ENCODE assay signal across 26 cellular contexts in genomic region chrX:74451450-74452198, GRCh38. TPM values are rescaled to one million over a fixed set of nuclear protein-coding genes. Genes with fewer than 3 reads are reported as not detected.
DNase-seq lines count a peak whose midpoint lies in the region; ATAC-seq, FAIRE-seq and TF ChIP-seq lines count a peak whose summit lies in the region.
"Had no signal": no experiment of that assay in that cellular context is flagged by ENCODE, and none has a peak within 500 bp of the region (broad histone marks: within the 10 kb centered on the region; RNA-seq: fewer than 3 reads in every experiment).

No MANE protein-coding gene starts in this region.

- 73% methylated on average over 5 of the region's 5 CpGs for WGBS in A549 (ENCODE audit: missing lambda C conversion rate)
- WGBS in mesenchymal stem cell = 84% methylated on average over 4 of the region's 5 CpGs

- no peak for TF ChIP-seq RAD21 in A549 (conservative IDR thresholded peaks at IDR 0.05 in 1 of 2, IDR thresholded peaks at IDR 0.05 in 1 of 2)

- H3K4me3 ChIP-seq in A549 (no peak overlapping the region), mesenchymal stem cell (ENCODE audit: insufficient read depth in 1 of 2, low read depth in 1 of 2, low read length in 2 of 2) (no peak overlapping the region), WERI-Rb-1 (ENCODE audit: low read depth, low read length) (no peak overlapping the region)
- no peak overlapping the region for H3K4me3 ChIP-seq in BLaER1 treated with 17β-estradiol and CSF1 and Interleukin-3, amounts not matched to agents 10 nM and 100 nM
- H3K4me3 ChIP-seq: esophagus muscularis mucosa, gastroesophageal sphincter, GM12878, GM23338, stomach had no signal

- peak; percentile 92 for FAIRE-seq in A549 (lab: Jason Lieb, UNC)
- FAIRE-seq: GM12878, GM19239 had no signal

- H2BK15ac ChIP-seq in mesenchymal stem cell (ENCODE audit: low read depth, poor library complexity, severe bottlenecking) = no peak overlapping the region

- DNase-seq in A549 (ENCODE audit: low read depth in 1 of 2, low spot score in 1 of 2) (no peak), mesenchymal stem cell (no peak), WERI-Rb-1 (no peak), NCI-H1417 treated with DMSO at 0.1 percent for 48 hours (lab: John Stamatoyannopoulos, UW) (no peak), NCI-H2107 (lab: John Stamatoyannopoulos, UW) (no peak)
- DNase-seq in activated naive CD8-positive, alpha-beta T cell treated with anti-CD3 and anti-CD28 coated beads for 36 hours = no peak
- DNase-seq: central memory CD4-positive, alpha-beta T cell; DMS79; effector memory CD4-positive, alpha-beta T cell; Karpas-422; mesendoderm; naive thymus-derived CD8-positive, alpha-beta T cell; NCI-H187 treated with DMSO at 0.1 percent for 48 hours; NCI-H345; NCI-H82; SHP77 treated with DMSO at 0.1 percent for 48 hours; stomach; T-helper 1 cell had no signal

- no peak overlapping the region for H2BK12ac ChIP-seq in mesenchymal stem cell (ENCODE audit: low read length in 2 of 2)

- peak overlapping the region in 4 of 11 experiments; percentile 11 to 40 (median 36); a peak in 4 of 22 replicates for H3K9ac ChIP-seq in BLaER1 treated with 17β-estradiol and CSF1 and Interleukin-3, amounts not matched to agents 10 nM and 100 nM
- no peak overlapping the region for H3K9ac ChIP-seq in mesenchymal stem cell (ENCODE audit: low read length)
- H3K9ac ChIP-seq: parathyroid adenoma had no signal

- no peak for TF ChIP-seq POLR2A in A549 (IDR thresholded peaks at IDR 0.05; ENCODE audit: low read length)

- H3K9me3 ChIP-seq in A549 (no peaks in the 10 kb centered on the region), mesenchymal stem cell (ENCODE audit: control insufficient read depth, low read length) (no peaks in the 10 kb centered on the region), WERI-Rb-1 (ENCODE audit: severe bottlenecking) (no peaks in the 10 kb centered on the region)
- no peaks in the 10 kb centered on the region for H3K9me3 ChIP-seq in BLaER1 treated with 17β-estradiol and CSF1 and Interleukin-3, amounts not matched to agents 10 nM and 100 nM (replicated peaks in 1 of 11)
- H3K9me3 ChIP-seq: esophagus muscularis mucosa, gastroesophageal sphincter, stomach had no signal

- peaks cover 34% of the 10 kb centered on the region for H3K4me1 ChIP-seq in A549
- H3K4me1 ChIP-seq in BLaER1 treated with 17β-estradiol and CSF1 and Interleukin-3, amounts not matched to agents 10 nM and 100 nM = peaks cover 0 to 29% (median 20%) of the 10 kb centered on the region in 10 experiments; a peak in 16 of 20 replicates
- H3K4me1 ChIP-seq in mesenchymal stem cell (ENCODE audit: control insufficient read depth, insufficient read depth, low read depth, low read length) = peaks cover 4% of the 10 kb centered on the region
- H3K4me1 ChIP-seq: gastroesophageal sphincter, parathyroid adenoma had no signal

- peak overlapping the region; percentile 56 to 87 for H3K27ac ChIP-seq in A549
- peak overlapping the region in 8 of 11 experiments; percentile 18 to 72 (median 58); a peak in 14 of 22 replicates for H3K27ac ChIP-seq in BLaER1 treated with 17β-estradiol and CSF1 and Interleukin-3, amounts not matched to agents 10 nM and 100 nM
- peak overlapping the region; percentile 56 for H3K27ac ChIP-seq in mesenchymal stem cell (ENCODE audit: low read length, poor library complexity, severe bottlenecking)
- no peak overlapping the region for H3K27ac ChIP-seq in WERI-Rb-1
- H3K27ac ChIP-seq: gastroesophageal sphincter, parathyroid adenoma had no signal

- CTCF ChIA-PET in A549 (lab: Yijun Ruan, JAX) = interaction anchor here (1.5 kb wide), 1 partner anchor 19 kb away, joined by 3 read pairs; no protein-coding TSS in a partner anchor

- POLR2A ChIA-PET in A549 (lab: Yijun Ruan, JAX) = interaction anchor here (2.2 kb wide), 1 partner anchor 31 kb away, joined by 10 read pairs; the partner anchor contains the start of gene SLC16A2

- no peaks in the 10 kb centered on the region for H3K36me3 ChIP-seq in BLaER1 treated with 17β-estradiol and CSF1 and Interleukin-3, amounts not matched to agents 10 nM and 100 nM
- H3K36me3 ChIP-seq in mesenchymal stem cell (ENCODE audit: control insufficient read depth in 1 of 2, insufficient read depth in 2 of 2, low read depth in 1 of 2, low read length in 2 of 2) (no peaks in the 10 kb centered on the region), WERI-Rb-1 (no peaks in the 10 kb centered on the region)
- H3K36me3 ChIP-seq: esophagus muscularis mucosa, gastroesophageal sphincter, stomach had no signal

- H2AK5ac ChIP-seq in mesenchymal stem cell (ENCODE audit: low read length, severe bottlenecking) = no peak overlapping the region

- no peaks in the 10 kb centered on the region for H4K20me1 ChIP-seq in BLaER1 treated with 17β-estradiol and CSF1 and Interleukin-3, amounts not matched to agents 10 nM and 100 nM

- H3K18ac ChIP-seq in mesenchymal stem cell (ENCODE audit: low read depth in 1 of 2, low read length in 2 of 2) = no peak overlapping the region

- H4K91ac ChIP-seq in mesenchymal stem cell (ENCODE audit: low read length) = no peak overlapping the region

- H3K4me3 Mint-ChIP-seq in activated naive CD8-positive, alpha-beta T cell treated with anti-CD3 and anti-CD28 coated beads for 36 hours = no peak overlapping the region
- H3K4me3 Mint-ChIP-seq: activated T-helper 1 cell treated with anti-CD3 and anti-CD28 coated beads, Interleukin-12 subunit alpha, Interleukin-12 subunit beta, Interleukin-2, Interleukin-4 antibody, amounts not matched to agents 30 ng/mL and 10 ng/mL and 1 ng/mL, durations not matched to agents 14 hours and 24 hours and 36 hours; GM23338; naive thymus-derived CD8-positive, alpha-beta T cell had no signal

- TF ChIP-seq EP300 in A549 (IDR thresholded peaks at IDR 0.05) = no peak

- no peak overlapping the region for H2BK5ac ChIP-seq in mesenchymal stem cell (ENCODE audit: low read depth, low read length, poor library complexity, severe bottlenecking)

- no peaks in the 10 kb centered on the region for H3K9me3 Mint-ChIP-seq in activated naive CD8-positive, alpha-beta T cell treated with anti-CD3 and anti-CD28 coated beads for 36 hours
- H3K9me3 Mint-ChIP-seq: activated T-helper 1 cell treated with anti-CD3 and anti-CD28 coated beads, Interleukin-12 subunit alpha, Interleukin-12 subunit beta, Interleukin-2, Interleukin-4 antibody, amounts not matched to agents 30 ng/mL and 10 ng/mL and 1 ng/mL, durations not matched to agents 14 hours and 24 hours and 36 hours; GM23338; naive thymus-derived CD8-positive, alpha-beta T cell had no signal

- peaks cover 21% of the 10 kb centered on the region for H3K4me1 Mint-ChIP-seq in activated naive CD8-positive, alpha-beta T cell treated with anti-CD3 and anti-CD28 coated beads for 36 hours

- no peak overlapping the region for H2AFZ ChIP-seq in mesenchymal stem cell (ENCODE audit: low read depth, low read length)
- H2AFZ ChIP-seq: GM23338, parathyroid adenoma had no signal

- peak overlapping the region; percentile 63 for H3K27ac Mint-ChIP-seq in activated naive CD8-positive, alpha-beta T cell treated with anti-CD3 and anti-CD28 coated beads for 36 hours
- H3K27ac Mint-ChIP-seq: activated T-helper 1 cell treated with anti-CD3 and anti-CD28 coated beads, Interleukin-12 subunit alpha, Interleukin-12 subunit beta, Interleukin-2, Interleukin-4 antibody, amounts not matched to agents 30 ng/mL and 10 ng/mL and 1 ng/mL, durations not matched to agents 14 hours and 24 hours and 36 hours; GM23338; naive thymus-derived CD8-positive, alpha-beta T cell had no signal

- TF ChIP-seq CTCF in A549 (IDR thresholded peaks at IDR 0.05) (no peak), WERI-Rb-1 (IDR thresholded peaks at IDR 0.05; ENCODE audit: low read depth, low read length) (no peak)

- H3K23ac ChIP-seq in mesenchymal stem cell (ENCODE audit: low read length in 2 of 2) = no peak overlapping the region

- H2BK120ac ChIP-seq in mesenchymal stem cell (ENCODE audit: low read depth, low read length) = no peak overlapping the region

- H4K8ac ChIP-seq in mesenchymal stem cell (ENCODE audit: low read length) = no peak overlapping the region

- H3K79me1 ChIP-seq in mesenchymal stem cell (replicated peaks; ENCODE audit: low read length, poor library complexity, severe bottlenecking) = peaks cover 3% of the 10 kb centered on the region

- H3K27me3 Mint-ChIP-seq in activated naive CD8-positive, alpha-beta T cell treated with anti-CD3 and anti-CD28 coated beads for 36 hours = no peaks in the 10 kb centered on the region
- H3K27me3 Mint-ChIP-seq: naive thymus-derived CD8-positive, alpha-beta T cell had no signal

- no peaks in the 10 kb centered on the region for H3K36me3 Mint-ChIP-seq in activated naive CD8-positive, alpha-beta T cell treated with anti-CD3 and anti-CD28 coated beads for 36 hours
- H3K36me3 Mint-ChIP-seq: naive thymus-derived CD8-positive, alpha-beta T cell had no signal

- H3K4me2 ChIP-seq in A549 = peak overlapping the region; percentile 50
- peak overlapping the region in 8 of 11 experiments; percentile 4 to 67 (median 33); a peak in 14 of 22 replicates for H3K4me2 ChIP-seq in BLaER1 treated with 17β-estradiol and CSF1 and Interleukin-3, amounts not matched to agents 10 nM and 100 nM
- no peak overlapping the region for H3K4me2 ChIP-seq in mesenchymal stem cell (ENCODE audit: low read length, poor library complexity, severe bottlenecking)
- H3K4me2 ChIP-seq: GM23338 had no signal

- H3K27me3 ChIP-seq in BLaER1 treated with 17β-estradiol and CSF1 and Interleukin-3, amounts not matched to agents 10 nM and 100 nM = peaks cover 64 to 93% (median 82%) of the 10 kb centered on the region in 11 experiments
- H3K27me3 ChIP-seq in mesenchymal stem cell (ENCODE audit: control insufficient read depth in 1 of 2, insufficient read depth in 1 of 2, low read length in 2 of 2) = peaks cover 0 to 6% of the 10 kb centered on the region in 2 experiments
- no peaks in the 10 kb centered on the region for H3K27me3 ChIP-seq in WERI-Rb-1 (ENCODE audit: insufficient read depth, low read depth, severe bottlenecking)
- H3K27me3 ChIP-seq: esophagus muscularis mucosa, gastroesophageal sphincter, stomach had no signal

- no peak; a peak in 2 of 6 replicates for ATAC-seq in A549
- ATAC-seq: GM12878; GM23338; naive thymus-derived CD8-positive, alpha-beta T cell had no signal

- H3K14ac ChIP-seq in mesenchymal stem cell (ENCODE audit: low read length in 2 of 2) = no peak overlapping the region

- H3K4ac ChIP-seq in mesenchymal stem cell (ENCODE audit: low read depth in 1 of 2, low read length in 2 of 2) = no peak overlapping the region

TF ChIP-seq in A549, 52 proteins besides CTCF, POLR2A, EP300 and RAD21:
- TF ChIP-seq JUNB (IDR thresholded peaks at IDR 0.05) = peak; percentile 10; the same call in 1 of the 2 replicates
- TF ChIP-seq TFCP2L1 (CRISPR knock-in tag; IDR thresholded peaks at IDR 0.05) = no peak
- TF ChIP-seq ZSCAN20 (CRISPR knock-in tag; IDR thresholded peaks at IDR 0.05) = no peak

RNA-seq across cellular contexts. Expression of gene SLC16A2, which starts 30.3 kb away (rescaled TPM):
- 9.7 and 11.7 TPM in 2 replicates for polyA plus RNA-seq in A549 (2011; rRNA removed)
- 5.5 and 9.1 TPM in 2 replicates for polyA plus RNA-seq in A549 (2012; cell fraction: cytosol; rRNA removed)
- 10.4 and 11.8 TPM in 2 replicates for polyA plus RNA-seq in A549 (2012; cell fraction: nucleus; rRNA removed)
- polyA plus RNA-seq in A549 (2017; fragmentation: RNase III; extraction: RNeasy Plus Mini Kit Qiagen cat#74134 plus additional on column Dnase treatment) = 17.9 to 22.3 TPM (median 19.2 TPM) in 3 replicates
- polyA minus RNA-seq in A549 (2011; rRNA and poly(A)+ RNA removed) = 9.9 and 10.6 TPM in 2 replicates
- under 1 TPM; 0.60 to 0.68 TPM for total RNA-seq in activated naive CD8-positive, alpha-beta T cell treated with anti-CD3 and anti-CD28 coated beads for 36 hours
- 16.1 TPM for polyA plus RNA-seq in mesenchymal stem cell (2013, experiment 1 of 2)
- 15.5 TPM for polyA plus RNA-seq in mesenchymal stem cell (2013, experiment 2 of 2)
